Comparison of ENCODE assay signal across 25 cellular contexts in genomic region chr6:146813554-146813953, GRCh38.
DNase-seq lines count a peak whose midpoint lies in the region; TF ChIP-seq lines count a peak whose summit lies in the region.
"Had no signal": no experiment of that assay in that cellular context is flagged by ENCODE, and none has a peak within 500 bp of the region (broad histone marks: within the 10 kb centered on the region; RNA-seq: fewer than 3 reads in every experiment).

No MANE protein-coding gene starts in this region.

- H3K4me1 Mint-ChIP-seq in Calu3 (ENCODE audit: low read depth, unreplicated experiment) (peaks cover 32% of the 10 kb centered on the region), chondrocyte (ENCODE audit: low read depth) (peaks cover 32% of the 10 kb centered on the region), mesothelial cell of epicardium (peaks cover 28% of the 10 kb centered on the region)
- H3K4me1 Mint-ChIP-seq: activated CD4-positive, alpha-beta T cell treated with anti-CD3 and anti-CD28 coated beads for 36 hours; activated naive CD8-positive, alpha-beta T cell treated with anti-CD3 and anti-CD28 coated beads for 36 hours had no signal

- H3K36me3 Mint-ChIP-seq in Calu3 (ENCODE audit: insufficient read depth, unreplicated experiment): no peaks in the 10 kb centered on the region
- H3K36me3 Mint-ChIP-seq in chondrocyte (ENCODE audit: low read depth): no peaks in the 10 kb centered on the region
- H3K36me3 Mint-ChIP-seq in mesothelial cell of epicardium: no peaks in the 10 kb centered on the region
- H3K36me3 Mint-ChIP-seq: activated naive CD8-positive, alpha-beta T cell treated with anti-CD3 and anti-CD28 coated beads for 36 hours had no signal

- H3F3A ChIP-seq in PC-9 (ENCODE audit: insufficient read depth, low read depth): no peaks in the 10 kb centered on the region; the same call in 1 of the 2 replicates

- CTCF ChIA-PET in Calu3 (lab: Charles Lee) (no interaction called here), PC-9 (lab: Charles Lee) (no interaction called here), OCI-LY7 (lab: Charles Lee; ENCODE audit: unreplicated experiment) (no interaction called here)

- H4K20me1 ChIP-seq in PC-9 (ENCODE audit: insufficient read depth) (no peaks in the 10 kb centered on the region), OCI-LY7 (ENCODE audit: insufficient read depth, low read length) (no peaks in the 10 kb centered on the region)

- H2AFZ ChIP-seq in PC-9 (no peak overlapping the region), OCI-LY7 (ENCODE audit: low read length) (no peak overlapping the region)

- H3K4me3 ChIP-seq in PC-9 (peak overlapping the region; percentile 3; the same call in 1 of the 2 replicates), OCI-LY7 (ENCODE audit: low read depth, low read length, poor library complexity, severe bottlenecking) (no peak overlapping the region)
- H3K4me3 ChIP-seq: ascending aorta, HAP-1, heart right ventricle had no signal

- TF ChIP-seq CTCF in Calu3 (IDR thresholded peaks at IDR 0.05; ENCODE audit: unreplicated experiment): no peak
- TF ChIP-seq CTCF in PC-9 (conservative IDR thresholded peaks at IDR 0.05): no peak
- TF ChIP-seq CTCF in chondrocyte (IDR thresholded peaks at IDR 0.05): no peak
- no peak for TF ChIP-seq CTCF in mesothelial cell of epicardium (IDR thresholded peaks at IDR 0.05; ENCODE audit: unreplicated experiment)
- no peak for TF ChIP-seq CTCF in OCI-LY7 (conservative IDR thresholded peaks at IDR 0.05; ENCODE audit: low read length)

- H3K9me2 ChIP-seq in PC-9 (ENCODE audit: insufficient read depth): no peaks in the 10 kb centered on the region
- H3K9me2 ChIP-seq in OCI-LY7 (ENCODE audit: insufficient read depth, low read length): no peaks in the 10 kb centered on the region

- H3K4me2 ChIP-seq in PC-9: peak overlapping the region; percentile 48
- no peak overlapping the region for H3K4me2 ChIP-seq in OCI-LY7 (ENCODE audit: low read length)

- H3K27ac ChIP-seq in PC-9: peak overlapping the region; percentile 14
- H3K27ac ChIP-seq in OCI-LY7 (ENCODE audit: low read depth, low read length, poor library complexity, severe bottlenecking): no peak overlapping the region
- H3K27ac ChIP-seq: ascending aorta, foreskin keratinocyte, parathyroid adenoma had no signal

- H3K27ac Mint-ChIP-seq in Calu3 (ENCODE audit: unreplicated experiment): peak overlapping the region; percentile 46
- peak overlapping the region; percentile 67 for H3K27ac Mint-ChIP-seq in chondrocyte (ENCODE audit: unreplicated experiment)
- peak overlapping the region; percentile 78 for H3K27ac Mint-ChIP-seq in mesothelial cell of epicardium
- H3K27ac Mint-ChIP-seq: activated CD4-positive, alpha-beta T cell treated with anti-CD3 and anti-CD28 coated beads for 36 hours; activated CD8-positive, alpha-beta T cell treated with anti-CD3 and anti-CD28 coated beads, Interleukin-2, amount 10 ng/mL, durations not matched to agents 7 days and 5 days; activated naive CD8-positive, alpha-beta T cell treated with anti-CD3 and anti-CD28 coated beads for 36 hours had no signal

- H3K9me3 Mint-ChIP-seq in Calu3 (ENCODE audit: low read depth, unreplicated experiment): no peaks in the 10 kb centered on the region
- no peaks in the 10 kb centered on the region for H3K9me3 Mint-ChIP-seq in chondrocyte (ENCODE audit: low read depth)
- H3K9me3 Mint-ChIP-seq in mesothelial cell of epicardium: no peaks in the 10 kb centered on the region
- H3K9me3 Mint-ChIP-seq: activated naive CD8-positive, alpha-beta T cell treated with anti-CD3 and anti-CD28 coated beads for 36 hours had no signal

- peaks cover 21% of the 10 kb centered on the region for H3K4me1 ChIP-seq in PC-9 (replicated peaks; ENCODE audit: insufficient read depth)
- H3K4me1 ChIP-seq in OCI-LY7 (ENCODE audit: insufficient read depth, low read length, poor library complexity, severe bottlenecking): no peaks in the 10 kb centered on the region
- H3K4me1 ChIP-seq: ascending aorta, foreskin keratinocyte, HAP-1, parathyroid adenoma had no signal

- no peaks in the 10 kb centered on the region for H3K9me3 ChIP-seq in PC-9 (ENCODE audit: insufficient read depth, low read depth)
- no peaks in the 10 kb centered on the region for H3K9me3 ChIP-seq in OCI-LY7 (ENCODE audit: low read length)
- H3K9me3 ChIP-seq: ascending aorta, HAP-1, heart right ventricle had no signal

- intact Hi-C loops in Calu3 (cut with micrococcal nuclease; ENCODE audit: unreplicated experiment): no loop called here
- intact Hi-C loops in PC-9 (cut with micrococcal nuclease; ENCODE audit: unreplicated experiment): no loop called here
- intact Hi-C loops in OCI-LY7 (cut with micrococcal nuclease; ENCODE audit: unreplicated experiment): no loop called here

- H3K36me3 ChIP-seq in PC-9 (ENCODE audit: low read depth) (no peaks in the 10 kb centered on the region), OCI-LY7 (ENCODE audit: insufficient read depth, low read length) (no peaks in the 10 kb centered on the region)
- H3K36me3 ChIP-seq: ascending aorta, HAP-1, heart right ventricle had no signal

- H3K4me3 Mint-ChIP-seq in Calu3 (ENCODE audit: low read depth, unreplicated experiment): no peak overlapping the region
- H3K4me3 Mint-ChIP-seq in chondrocyte (ENCODE audit: unreplicated experiment): no peak overlapping the region
- H3K4me3 Mint-ChIP-seq in mesothelial cell of epicardium: no peak overlapping the region
- H3K4me3 Mint-ChIP-seq: activated CD4-positive, alpha-beta T cell treated with anti-CD3 and anti-CD28 coated beads for 36 hours; activated CD8-positive, alpha-beta T cell treated with anti-CD3 and anti-CD28 coated beads, Interleukin-2, amount 10 ng/mL, durations not matched to agents 7 days and 5 days; activated naive CD8-positive, alpha-beta T cell treated with anti-CD3 and anti-CD28 coated beads for 36 hours had no signal

- POLR2A ChIA-PET in PC-9 (lab: Charles Lee; ENCODE audit: unreplicated experiment): no interaction called here
- POLR2A ChIA-PET in OCI-LY7 (lab: Charles Lee): no interaction called here

- H3K79me2 ChIP-seq in PC-9 (ENCODE audit: low read depth): no peaks in the 10 kb centered on the region
- no peaks in the 10 kb centered on the region for H3K79me2 ChIP-seq in OCI-LY7 (ENCODE audit: insufficient read depth, low read depth, low read length)
- H3K79me2 ChIP-seq: parathyroid adenoma had no signal

- DNase-seq in Calu3: no peak
- peak in 1 of 2 experiments; percentile 80 for DNase-seq in PC-9
- no peak for DNase-seq in chondrocyte (ENCODE audit: low spot score)
- DNase-seq in mesothelial cell of epicardium (ENCODE audit: low spot score in 2 of 2, unreplicated experiment in 2 of 2): no peak
- no peak for DNase-seq in occipital lobe (lab: John Stamatoyannopoulos, UW)
- DNase-seq in OCI-LY7 (ENCODE audit: low spot score): no peak
- DNase-seq in RPMI8226: no peak
- no peak for DNase-seq in effector CD8-positive, alpha-beta T cell (lab: John Stamatoyannopoulos, UW)
- DNase-seq: activated CD4-positive, alpha-beta T cell treated with anti-CD3 and anti-CD28 coated beads for 36 hours; activated CD8-positive, alpha-beta T cell treated with anti-CD3 and anti-CD28 coated beads, Interleukin-2, amount 10 ng/mL, durations not matched to agents 7 days and 5 days; activated naive CD8-positive, alpha-beta T cell treated with anti-CD3 and anti-CD28 coated beads for 36 hours; activated T-cell treated with anti-CD3 and anti-CD28 coated beads for 4 hours; cerebellar nuclear complex; DMS153; foreskin keratinocyte; GDM1; heart right ventricle; KG1; NCI-H1417; NCI-H2081; NCI-H774; stimulated activated naive CD4-positive, alpha-beta T cell treated with Interleukin-2 at 50 U/mL for 16 hours had no signal

- no peaks in the 10 kb centered on the region for H3K27me3 ChIP-seq in PC-9 (ENCODE audit: insufficient read depth, low read depth)
- H3K27me3 ChIP-seq: ascending aorta, foreskin keratinocyte, heart right ventricle had no signal

- BruUV-seq in Calu3 (replicated peaks; lab: Mats Ljungman, UMichigan): no TSS peak
- BruUV-seq in PC-9 (replicated peaks; lab: Mats Ljungman, UMichigan): no TSS peak
- no TSS peak for BruUV-seq in OCI-LY7 (replicated peaks; lab: Mats Ljungman, UMichigan)

- H3K27me3 Mint-ChIP-seq in Calu3 (ENCODE audit: unreplicated experiment) (no peaks in the 10 kb centered on the region), chondrocyte (ENCODE audit: low read depth) (no peaks in the 10 kb centered on the region), mesothelial cell of epicardium (ENCODE audit: low read depth) (no peaks in the 10 kb centered on the region)
- H3K27me3 Mint-ChIP-seq: activated naive CD8-positive, alpha-beta T cell treated with anti-CD3 and anti-CD28 coated beads for 36 hours had no signal
